In genomic region chr17:29151567-29151966, GRCh38 we compare ENCODE assay signal across 12 cellular contexts. TPM values are rescaled to one million over a fixed set of nuclear protein-coding genes. Genes with fewer than 3 reads are reported as not detected.
DNase-seq lines count a peak whose midpoint lies in the region; ATAC-seq, FAIRE-seq and TF ChIP-seq lines count a peak whose summit lies in the region.
"Had no signal": no experiment of that assay in that cellular context is flagged by ENCODE, and none has a peak within 500 bp of the region (broad histone marks: within the 10 kb centered on the region; RNA-seq: fewer than 3 reads in every experiment).

No MANE protein-coding gene starts in this region.

- H3K27me3 ChIP-seq in HUES64 (ENCODE audit: insufficient read depth, low read length) (no peaks in the 10 kb centered on the region), body of pancreas (no peaks in the 10 kb centered on the region), keratinocyte (ENCODE audit: control insufficient read depth, extremely low read depth, insufficient read depth, low read length) (no peaks in the 10 kb centered on the region)
- H3K27me3 ChIP-seq: tibial artery had no signal

- FAIRE-seq in keratinocyte (lab: Jason Lieb, UNC), result peak; percentile 93

- 64% methylated on average over 4 of the region's 4 CpGs for WGBS in HUES64
- WGBS in body of pancreas, 2 donors, result 56 to 64% methylated on average over 2 to 4 of the region's 4 CpGs

- H3K9ac ChIP-seq in HUES64 (ENCODE audit: low read depth, low read length) (no peak overlapping the region), keratinocyte (ENCODE audit: control insufficient read depth, extremely low read depth, insufficient read depth, low read length) (no peak overlapping the region)

- H3K27ac ChIP-seq in HUES64 (ENCODE audit: low read depth, low read length), result peak overlapping the region; percentile 58
- H3K27ac ChIP-seq in body of pancreas, result peak overlapping the region in 3 of 4 donors; percentile 46 to 85 (median 49)
- H3K27ac ChIP-seq in keratinocyte (ENCODE audit: control insufficient read depth, insufficient read depth, low read length), result peak overlapping the region; percentile 89
- H3K27ac ChIP-seq: tibial artery had no signal

- H3K9me1 ChIP-seq in keratinocyte (ENCODE audit: control insufficient read depth, extremely low read depth, insufficient read depth, low read length), result no peaks in the 10 kb centered on the region

- DNase-seq in A172 (ENCODE audit: low spot score) (peak; percentile 84), body of pancreas (peak in 1 of 4 donors; percentile 33), keratinocyte (ENCODE audit: low read depth, low spot score) (peak; percentile 60), OCI-M2 (lab: John Stamatoyannopoulos, UW; ENCODE audit: unreplicated experiment) (no peak)
- DNase-seq: activated CD4-positive, alpha-beta memory T cell treated with anti-CD3 and anti-CD28 coated beads for 36 hours; naive B cell; NCI-H1048; tibial artery had no signal

- dilution Hi-C loops in keratinocyte (cut with MboI; ENCODE audit: extremely low pct_ligation_motif_present, low sequenced_read_pairs), result no loop called here

- H3K4me1 ChIP-seq in HUES64 (ENCODE audit: insufficient read depth, low read length) (peaks cover 38% of the 10 kb centered on the region), body of pancreas (peaks cover 77% of the 10 kb centered on the region), keratinocyte (ENCODE audit: control insufficient read depth, extremely low read depth, insufficient read depth, low read length) (peaks cover 94% of the 10 kb centered on the region)

- TF ChIP-seq POLR2A in body of pancreas (IDR thresholded peaks at IDR 0.05), result no peak

- intact Hi-C loops in body of pancreas (cut with DNase I), result loop anchor here (5.0 kb wide), 1 partner anchor 66 kb away; no protein-coding TSS in a partner anchor

- H4K20me1 ChIP-seq in keratinocyte (ENCODE audit: control insufficient read depth, extremely low read depth, insufficient read depth, low read length), result no peaks in the 10 kb centered on the region

- no peak overlapping the region for H3K4me3 ChIP-seq in HUES64 (ENCODE audit: low read length)
- H3K4me3 ChIP-seq in body of pancreas, result no peak overlapping the region
- no peak overlapping the region for H3K4me3 ChIP-seq in keratinocyte (ENCODE audit: control insufficient read depth in 2 of 3, extremely low read depth in 1 of 3, insufficient read depth in 2 of 3, low read depth in 1 of 3, low read length in 3 of 3)
- H3K4me3 ChIP-seq: tibial artery had no signal

- TF ChIP-seq CTCF in body of pancreas (IDR thresholded peaks at IDR 0.05) (no peak), keratinocyte (optimal IDR thresholded peaks at IDR 0.05 in 1 of 3, IDR thresholded peaks at IDR 0.05 in 1 of 3, conservative IDR thresholded peaks at IDR 0.05 in 1 of 3; ENCODE audit: extremely low read depth in 1 of 3, insufficient read depth in 2 of 3, low read length in 3 of 3) (no peak)

- H3K4me2 ChIP-seq in keratinocyte (ENCODE audit: control insufficient read depth, extremely low read depth, insufficient read depth, low read depth, low read length), result peak overlapping the region; percentile 70

- H3K36me3 ChIP-seq in HUES64 (ENCODE audit: insufficient read depth, low read length) (no peaks in the 10 kb centered on the region), body of pancreas (replicated peaks in 1 of 2; ENCODE audit: insufficient read depth in 1 of 2, low read depth in 2 of 2) (no peaks in the 10 kb centered on the region), keratinocyte (ENCODE audit: control insufficient read depth in 2 of 2, extremely low read depth in 1 of 2, insufficient read depth in 2 of 2, low read length in 2 of 2) (peaks cover 2 to 10% of the 10 kb centered on the region in 2 experiments)
- H3K36me3 ChIP-seq: tibial artery had no signal

- ATAC-seq in body of pancreas, result no peak
- no peak for ATAC-seq in GM19452 (IDR thresholded peaks at IDR 0.05; ENCODE audit: unreplicated experiment)
- no peak for ATAC-seq in GM21723 (IDR thresholded peaks at IDR 0.05; ENCODE audit: unreplicated experiment)
- ATAC-seq in HG03108 (IDR thresholded peaks at IDR 0.05; ENCODE audit: unreplicated experiment), result no peak

- H3K79me2 ChIP-seq in keratinocyte (ENCODE audit: control insufficient read depth, insufficient read depth, low read length), result peaks cover 53% of the 10 kb centered on the region

- no peak overlapping the region for H2AFZ ChIP-seq in keratinocyte (ENCODE audit: control insufficient read depth, low read length)

- H3K9me3 ChIP-seq in HUES64 (ENCODE audit: insufficient read depth, low read depth, low read length) (no peaks in the 10 kb centered on the region), body of pancreas (no peaks in the 10 kb centered on the region), keratinocyte (ENCODE audit: control insufficient read depth, low read depth, low read length) (no peaks in the 10 kb centered on the region)
- H3K9me3 ChIP-seq: tibial artery had no signal

RNA-seq across cellular contexts. Expression of gene MYO18A, which starts 28.6 kb away (rescaled TPM):
- 35.8 and 43.9 TPM in 2 replicates for total RNA-seq in A172 (2014; rRNA removed; shearing (Covaris generic))
- 12.7 TPM for polyA plus RNA-seq in HUES64 (2013, experiment 1 of 2)
- polyA plus RNA-seq in HUES64 (2013, experiment 2 of 2), result 16.9 TPM
- 10 to 100 TPM; 45.4 to 73.2 TPM for total RNA-seq in body of pancreas
- 18.4 to 26.6 TPM (median 20.0 TPM) in 3 replicates for polyA plus RNA-seq in keratinocyte
- polyA plus RNA-seq in keratinocyte (2011; ENCODE audit: low read depth), result 132 TPM
- polyA plus RNA-seq in keratinocyte (2011; cell fraction: cytosol; rRNA removed), result 13.5 and 22.0 TPM in 2 replicates
- polyA plus RNA-seq in keratinocyte (2011; cell fraction: nucleus; rRNA removed), result 129 and 141 TPM in 2 replicates
- 70.9 and 78.4 TPM in 2 replicates for polyA plus RNA-seq in keratinocyte (2012; ENCODE audit: low replicate concordance)
- polyA minus RNA-seq in keratinocyte, result 43.5 to 142 TPM (median 64.0 TPM) in 3 replicates
- 32.6 TPM for polyA minus RNA-seq in keratinocyte (2011; cell fraction: cytosol; rRNA and poly(A)+ RNA removed)
- polyA minus RNA-seq in keratinocyte (2011; cell fraction: nucleus; rRNA and poly(A)+ RNA removed), result 71.2 and 113 TPM in 2 replicates
